In the genomic region with DNA sequence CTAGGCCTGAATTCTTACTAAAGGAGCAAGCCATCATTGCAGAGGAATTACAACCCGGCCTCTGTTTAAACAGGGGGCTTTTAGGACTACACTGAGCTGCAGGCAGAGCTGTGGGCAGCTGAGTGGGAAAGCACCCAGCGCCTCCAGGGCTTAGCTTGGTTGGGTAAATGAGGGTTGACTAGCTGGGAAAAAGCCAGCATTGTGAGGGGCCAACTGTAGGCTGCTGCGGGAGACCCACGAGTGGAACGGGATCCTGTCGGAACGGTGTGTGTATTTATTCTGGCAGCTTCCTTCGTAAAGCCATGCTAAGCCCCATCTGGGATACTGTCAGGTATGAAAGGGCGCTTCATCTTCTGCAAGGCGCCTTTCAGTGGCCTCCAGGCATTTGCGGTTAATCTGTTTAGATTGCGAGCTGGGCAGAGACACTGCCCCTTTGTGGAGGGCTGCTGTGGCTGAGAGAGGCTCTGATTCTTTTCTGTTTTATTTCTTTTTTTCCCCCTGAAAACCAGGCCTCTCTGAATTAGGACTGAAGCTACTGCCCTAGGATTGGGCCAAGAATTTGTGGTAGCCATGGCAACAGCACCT, we compare ENCODE assay signal across 1 cellular context.
TF ChIP-seq lines count a peak whose summit lies in the region.

No MANE protein-coding gene starts in this region.

TF ChIP-seq in GM23338, 12 proteins besides CTCF, POLR2A, EP300 and RAD21 (continued from another document):
- no peak for TF ChIP-seq ZNF331 (CRISPR knock-in tag; IDR thresholded peaks at IDR 0.05; ENCODE audit: low read depth)
- TF ChIP-seq JUNB (IDR thresholded peaks at IDR 0.05; ENCODE audit: unreplicated experiment) = no peak
- no peak for TF ChIP-seq STAT1 (IDR thresholded peaks at IDR 0.05; ENCODE audit: unreplicated experiment)
TF ChIP-seq in GM23338: peak in this region for 0.
